Comparison of ENCODE assay signal across 13 cellular contexts in genomic region chr13:48507024-48507423, GRCh38. TPM values are rescaled to one million over a fixed set of nuclear protein-coding genes. Genes with fewer than 3 reads are reported as not detected.
DNase-seq lines count a peak whose midpoint lies in the region; ATAC-seq and TF ChIP-seq lines count a peak whose summit lies in the region.
"Had no signal": no experiment of that assay in that cellular context is flagged by ENCODE, and none has a peak within 500 bp of the region (broad histone marks: within the 10 kb centered on the region; RNA-seq: fewer than 3 reads in every experiment).

No MANE protein-coding gene starts in this region.

- H3K9me3 ChIP-seq in BLaER1 treated with 17β-estradiol and CSF1 and Interleukin-3, amounts not matched to agents 10 nM and 100 nM (replicated peaks in 1 of 11): peaks cover 0 to 18% (median 12%) of the 10 kb centered on the region in 11 experiments; a peak in 11 of 22 replicates
- H3K9me3 ChIP-seq in Karpas-422 (ENCODE audit: low read length) (no peaks in the 10 kb centered on the region), sigmoid colon (no peaks in the 10 kb centered on the region)
- H3K9me3 ChIP-seq: thyroid gland had no signal

- ATAC-seq in GM18505 (IDR thresholded peaks at IDR 0.05; ENCODE audit: unreplicated experiment): no peak
- ATAC-seq in GM19023 (IDR thresholded peaks at IDR 0.05; ENCODE audit: unreplicated experiment): no peak

- intact Hi-C loops in sigmoid colon (cut with DNase I): no loop called here

- no peaks in the 10 kb centered on the region for H3K79me2 ChIP-seq in Karpas-422 (ENCODE audit: low read length)

- no peak for TF ChIP-seq CTCF in sigmoid colon (IDR thresholded peaks at IDR 0.05)

- peak overlapping the region; percentile 90 to 98 (median 96) for H3K27ac ChIP-seq in BLaER1 treated with 17β-estradiol and CSF1 and Interleukin-3, amounts not matched to agents 10 nM and 100 nM
- H3K27ac ChIP-seq in Karpas-422 (ENCODE audit: low read length) (peak overlapping the region; percentile 78; the same call in 1 of the 2 replicates), epithelial cell of prostate (peak overlapping the region; percentile 95), sigmoid colon (peak overlapping the region in 3 of 4 donors; percentile 58 to 74 (median 60))
- H3K27ac ChIP-seq: neural progenitor cell, WERI-Rb-1 had no signal

- no peak for DNase-seq in Karpas-422
- DNase-seq in epithelial cell of prostate (ENCODE audit: low read depth, low spot score): peak; percentile 77
- DNase-seq in sigmoid colon: no peak
- no peak for DNase-seq in activated gamma-delta T cell (lab: John Stamatoyannopoulos, UW)
- DNase-seq in H4 (ENCODE audit: low spot score): no peak
- DNase-seq: erythroblast, NCI-H345, thyroid gland, WERI-Rb-1 had no signal

- peak overlapping the region; percentile 80 to 91 (median 86) for H3K9ac ChIP-seq in BLaER1 treated with 17β-estradiol and CSF1 and Interleukin-3, amounts not matched to agents 10 nM and 100 nM
- no peak overlapping the region for H3K9ac ChIP-seq in Karpas-422 (ENCODE audit: low read length)
- H3K9ac ChIP-seq: neural progenitor cell had no signal

- no peaks in the 10 kb centered on the region for H3K27me3 ChIP-seq in BLaER1 treated with 17β-estradiol and CSF1 and Interleukin-3, amounts not matched to agents 10 nM and 100 nM
- H3K27me3 ChIP-seq in Karpas-422 (ENCODE audit: low read length): no peaks in the 10 kb centered on the region
- no peaks in the 10 kb centered on the region for H3K27me3 ChIP-seq in sigmoid colon
- H3K27me3 ChIP-seq: neural progenitor cell, thyroid gland had no signal

- no peaks in the 10 kb centered on the region for H4K20me1 ChIP-seq in BLaER1 treated with 17β-estradiol and CSF1 and Interleukin-3, amounts not matched to agents 10 nM and 100 nM
- H4K20me1 ChIP-seq in Karpas-422 (ENCODE audit: insufficient read depth, low read depth, low read length): no peaks in the 10 kb centered on the region

- H2AFZ ChIP-seq in Karpas-422 (ENCODE audit: low read length): no peak overlapping the region
- H2AFZ ChIP-seq: neural progenitor cell had no signal

- H3K36me3 ChIP-seq in BLaER1 treated with 17β-estradiol and CSF1 and Interleukin-3, amounts not matched to agents 10 nM and 100 nM: peaks cover 23 to 54% (median 45%) of the 10 kb centered on the region in 11 experiments
- H3K36me3 ChIP-seq in Karpas-422 (ENCODE audit: insufficient read depth, low read length) (no peaks in the 10 kb centered on the region), sigmoid colon (peaks cover 0 to 12% (median 0%) of the 10 kb centered on the region in 4 donors)
- H3K36me3 ChIP-seq: neural progenitor cell, WERI-Rb-1 had no signal

- H3K4me3 ChIP-seq in BLaER1 treated with 17β-estradiol and CSF1 and Interleukin-3, amounts not matched to agents 10 nM and 100 nM: peak overlapping the region in 9 of 10 experiments; percentile 33 to 67 (median 55); a peak in 18 of 20 replicates
- H3K4me3 ChIP-seq in Karpas-422 (ENCODE audit: low read length) (no peak overlapping the region), sigmoid colon (no peak overlapping the region)
- H3K4me3 ChIP-seq: neural progenitor cell, thyroid gland had no signal

- no peak for TF ChIP-seq POLR2A in sigmoid colon (IDR thresholded peaks at IDR 0.05)
- no peak for TF ChIP-seq POLR2A in GM18505 (IDR thresholded peaks at IDR 0.05; ENCODE audit: borderline replicate concordance, extremely low read depth, insufficient read depth, insufficient read length)

- WGBS in sigmoid colon, 2 donors: 93 to 94% methylated on average over 10 of the region's 10 CpGs

- TF ChIP-seq EP300 in sigmoid colon (IDR thresholded peaks at IDR 0.05): no peak

- H3K9me2 ChIP-seq in Karpas-422 (replicated peaks; ENCODE audit: insufficient read depth, low read length): no peaks in the 10 kb centered on the region

- peak overlapping the region; percentile 80 to 97 (median 92) for H3K4me2 ChIP-seq in BLaER1 treated with 17β-estradiol and CSF1 and Interleukin-3, amounts not matched to agents 10 nM and 100 nM
- no peak overlapping the region for H3K4me2 ChIP-seq in Karpas-422 (ENCODE audit: low read depth, low read length, poor library complexity, severe bottlenecking)
- H3K4me2 ChIP-seq: neural progenitor cell had no signal

- peaks cover 82 to 97% (median 88%) of the 10 kb centered on the region in 10 experiments for H3K4me1 ChIP-seq in BLaER1 treated with 17β-estradiol and CSF1 and Interleukin-3, amounts not matched to agents 10 nM and 100 nM
- peaks cover 43% of the 10 kb centered on the region for H3K4me1 ChIP-seq in Karpas-422 (ENCODE audit: low read length)
- H3K4me1 ChIP-seq in sigmoid colon: no peaks in the 10 kb centered on the region
- H3K4me1 ChIP-seq: neural progenitor cell, thyroid gland had no signal

RNA-seq across cellular contexts. Expression of gene RCBTB2, which starts 25.9 kb away (rescaled TPM):
- total RNA-seq in Karpas-422 (2014; rRNA removed; shearing (Covaris generic); ENCODE audit: low replicate concordance): 20.2 and 25.6 TPM in 2 replicates
- 10 to 100 TPM in 3 of 4 donors, 1 to 10 TPM in 1; 8.6 to 21.9 (median 14.9) TPM for total RNA-seq in sigmoid colon
- 1 to 10 TPM; 4.2 to 9.9 (median 4.8) TPM for polyA plus RNA-seq in sigmoid colon
- 7.0 and 7.6 TPM in 2 replicates for total RNA-seq in H4 (2014; rRNA removed; shearing (Covaris generic))

Comparison
In these comparisons a context has a peak if more than half of its experiments do, and no peak if none do; other contexts are left out.
1. H3K4me3 ChIP-seq: peak in BLaER1 treated with 17β-estradiol and CSF1 and Interleukin-3, amounts not matched to agents 10 nM and 100 nM (9 of 10); none in Karpas-422 (single experiment) and sigmoid colon (0 of 4).
2. Peak in every context shown above with its lines, with median percentiles within 50 percentile points of each other: H3K27ac ChIP-seq.